ENCODE assay signal across 1 cellular context in genomic region chr9:92294297-92294676, GRCh38.
TF ChIP-seq lines count a peak whose summit lies in the region.

No MANE protein-coding gene starts in this region.

TF ChIP-seq in GM12878, 131 proteins besides CTCF, POLR2A, EP300 and RAD21 (continued from another document):
- TF ChIP-seq ZNF384 (IDR thresholded peaks at IDR 0.05; ENCODE audit: borderline replicate concordance, low read depth, low read length), result no peak
- TF ChIP-seq ZNF207 (IDR thresholded peaks at IDR 0.05; ENCODE audit: borderline replicate concordance), result no peak
- TF ChIP-seq PKNOX1 (IDR thresholded peaks at IDR 0.05), result no peak
- no peak for TF ChIP-seq NFXL1 (IDR thresholded peaks at IDR 0.05; ENCODE audit: borderline replicate concordance)
- no peak for TF ChIP-seq CBX3 (IDR thresholded peaks at IDR 0.05; ENCODE audit: borderline replicate concordance, low read depth)
- no peak for TF ChIP-seq SREBF2 (IDR thresholded peaks at IDR 0.05; ENCODE audit: low read length)
